Comparison of ENCODE assay signal across 21 cellular contexts in genomic region chr6:129141499-129141898, GRCh38.
DNase-seq lines count a peak whose midpoint lies in the region; ATAC-seq, FAIRE-seq and TF ChIP-seq lines count a peak whose summit lies in the region.
"Had no signal": no experiment of that assay in that cellular context is flagged by ENCODE, and none has a peak within 500 bp of the region (broad histone marks: within the 10 kb centered on the region; RNA-seq: fewer than 3 reads in every experiment).

No MANE protein-coding gene starts in this region.

- ATAC-seq in Right ventricle myocardium superior (ENCODE audit: poor library complexity) (peak; percentile 42), psoas muscle (peak in 3 of 4 donors; percentile 55 to 73 (median 72)), GM19397 (IDR thresholded peaks at IDR 0.05; ENCODE audit: unreplicated experiment) (no peak), GM19035 (IDR thresholded peaks at IDR 0.05; ENCODE audit: unreplicated experiment) (no peak)
- ATAC-seq: activated T-cell treated with anti-CD3 and anti-CD28 coated beads, Interleukin-2, amount 50 U/mL, for 4 hours; CD8-positive, alpha-beta T cell; stimulated activated naive CD8-positive, alpha-beta T cell treated with anti-CD3 and anti-CD28 coated beads, Interleukin-15, Interleukin-2, amounts not matched to agents 100 U/mL and 50 U/mL, for 24 hours had no signal

- H3K9me3 Mint-ChIP-seq in astrocyte (ENCODE audit: unreplicated experiment), result no peaks in the 10 kb centered on the region
- H3K9me3 Mint-ChIP-seq: activated naive CD8-positive, alpha-beta T cell treated with anti-CD3 and anti-CD28 coated beads, Interleukin-2, amount 10 ng/mL, durations not matched to agents 7 days and 5 days; activated T-cell treated with anti-CD3 and anti-CD28 coated beads, Interleukin-2, amount 50 U/mL, for 4 hours; CD8-positive, alpha-beta T cell had no signal

- H3K9ac ChIP-seq in astrocyte (ENCODE audit: low read length), result no peak overlapping the region

- 6 to 17% (median 7%) methylated on average over 1 of the region's 1 CpG for WGBS in psoas muscle, 3 donors

- no peaks in the 10 kb centered on the region for H3K79me2 ChIP-seq in astrocyte (ENCODE audit: insufficient read depth, low read length)

- no peak overlapping the region for H2AFZ ChIP-seq in astrocyte (ENCODE audit: low read depth, low read length)

- no peak overlapping the region for H3K27ac Mint-ChIP-seq in astrocyte (ENCODE audit: unreplicated experiment)
- H3K27ac Mint-ChIP-seq: activated naive CD8-positive, alpha-beta T cell treated with anti-CD3 and anti-CD28 coated beads, Interleukin-2, amount 10 ng/mL, durations not matched to agents 7 days and 5 days; CD8-positive, alpha-beta T cell had no signal

- H3K9me3 ChIP-seq in astrocyte (ENCODE audit: insufficient read depth, low read depth, low read length) (no peaks in the 10 kb centered on the region), psoas muscle (no peaks in the 10 kb centered on the region)

- no peak overlapping the region for H3K4me2 ChIP-seq in astrocyte (ENCODE audit: low read length)

- H3K4me1 ChIP-seq in astrocyte (ENCODE audit: insufficient read depth, low read length), result no peaks in the 10 kb centered on the region
- peaks cover 23% of the 10 kb centered on the region for H3K4me1 ChIP-seq in psoas muscle

- no peaks in the 10 kb centered on the region for H3K4me1 Mint-ChIP-seq in astrocyte (ENCODE audit: low read depth, unreplicated experiment)
- H3K4me1 Mint-ChIP-seq: activated naive CD8-positive, alpha-beta T cell treated with anti-CD3 and anti-CD28 coated beads, Interleukin-2, amount 10 ng/mL, durations not matched to agents 7 days and 5 days had no signal

- no peak overlapping the region for H3K4me3 Mint-ChIP-seq in astrocyte (ENCODE audit: unreplicated experiment)
- H3K4me3 Mint-ChIP-seq: activated naive CD8-positive, alpha-beta T cell treated with anti-CD3 and anti-CD28 coated beads, Interleukin-2, amount 10 ng/mL, durations not matched to agents 7 days and 5 days; activated T-cell treated with anti-CD3 and anti-CD28 coated beads, Interleukin-2, amount 50 U/mL, for 4 hours; CD8-positive, alpha-beta T cell had no signal

- intact Hi-C loops in Right ventricle myocardium superior (cut with DNase I), result no loop called here
- intact Hi-C loops in psoas muscle (cut with DNase I), result no loop called here

- H3K4me3 ChIP-seq in astrocyte (ENCODE audit: insufficient read depth, low read depth, low read length) (no peak overlapping the region), psoas muscle (no peak overlapping the region)

- H3K27ac ChIP-seq in astrocyte (ENCODE audit: low read depth, low read length) (no peak overlapping the region), psoas muscle (peak overlapping the region; percentile 42)
- H3K27ac ChIP-seq: VCaP had no signal

- FAIRE-seq in astrocyte (lab: Jason Lieb, UNC), result peak; percentile 56
- FAIRE-seq: endothelial cell of umbilical vein, urothelium cell line had no signal

- TF ChIP-seq CTCF in astrocyte (IDR thresholded peaks at IDR 0.05; ENCODE audit: insufficient read depth, low read depth, low read length) (no peak), psoas muscle (IDR thresholded peaks at IDR 0.05) (no peak)

- H3K36me3 ChIP-seq in astrocyte (ENCODE audit: insufficient read depth, low read length), result no peaks in the 10 kb centered on the region
- H3K36me3 ChIP-seq in psoas muscle (ENCODE audit: insufficient read depth in 1 of 2, low read depth in 1 of 2), result peaks cover 0 to 6% of the 10 kb centered on the region in 2 donors

- peak; percentile 13 for DNase-seq in AG20443 (ENCODE audit: low spot score)
- DNase-seq in astrocyte (ENCODE audit: low read depth), result no peak
- DNase-seq in Right ventricle myocardium superior, result no peak
- peak in 1 of 2 donors; percentile 13 for DNase-seq in psoas muscle
- no peak for DNase-seq in activated CD8-positive, alpha-beta memory T cell treated with anti-CD3 and anti-CD28 coated beads for 24 hours
- DNase-seq in stimulated activated CD4-positive, alpha-beta T cell treated with anti-CD3 and anti-CD28 coated beads, Interleukin-2, amount 100 ng/mL, for 24 hours, result no peak
- DNase-seq: activated CD4-positive, alpha-beta T cell treated with anti-CD3 and anti-CD28 coated beads, Interleukin-2, amount 50 U/mL, for 48 hours; activated naive CD8-positive, alpha-beta T cell treated with anti-CD3 and anti-CD28 coated beads, Interleukin-2, amount 10 ng/mL, durations not matched to agents 7 days and 5 days; activated T-cell treated with anti-CD3 and anti-CD28 coated beads, Interleukin-2, amount 50 U/mL, for 4 hours; CD8-positive, alpha-beta T cell; cerebellar nuclear complex; DMS79; Kasumi-1; NCI-H1436 treated with DMSO at 0.1 percent for 48 hours; NCI-H345; stimulated activated naive CD8-positive, alpha-beta T cell treated with anti-CD3 and anti-CD28 coated beads, Interleukin-15, Interleukin-2, amounts not matched to agents 100 U/mL and 50 U/mL, for 24 hours had no signal

- H3K27me3 ChIP-seq in astrocyte (ENCODE audit: insufficient read depth, low read length) (no peaks in the 10 kb centered on the region), psoas muscle (ENCODE audit: insufficient read depth in 3 of 3, low read length in 2 of 3) (no peaks in the 10 kb centered on the region)

- no peaks in the 10 kb centered on the region for H3K27me3 Mint-ChIP-seq in astrocyte (ENCODE audit: low read depth, unreplicated experiment)

- no peaks in the 10 kb centered on the region for H4K20me1 ChIP-seq in astrocyte (ENCODE audit: insufficient read depth, low read length)

- no peaks in the 10 kb centered on the region for H3K36me3 Mint-ChIP-seq in astrocyte (ENCODE audit: low read depth, unreplicated experiment)
- H3K36me3 Mint-ChIP-seq: activated naive CD8-positive, alpha-beta T cell treated with anti-CD3 and anti-CD28 coated beads, Interleukin-2, amount 10 ng/mL, durations not matched to agents 7 days and 5 days; CD8-positive, alpha-beta T cell had no signal

Comparison
In these comparisons a context has a peak if more than half of its experiments do, and no peak if none do; other contexts are left out.
1. ATAC-seq: peak in Right ventricle myocardium superior (single experiment) and psoas muscle (3 of 4); none in GM19397 (single experiment) and GM19035 (single experiment).